In genomic region chr5:94977437-94977836, GRCh38 we compare ENCODE assay signal across 6 cellular contexts.
"Had no signal": no experiment of that assay in that cellular context is flagged by ENCODE, and none has a peak within 500 bp of the region (broad histone marks: within the 10 kb centered on the region; RNA-seq: fewer than 3 reads in every experiment).

No MANE protein-coding gene starts in this region.

- H3K4me3 ChIP-seq: GM12878 had no signal

- DNase-seq: GDM1, GF-D8 had no signal

- ATAC-seq: GM12878 had no signal

- FAIRE-seq: G401.6, GM12878, GM12891, GM12892 had no signal
